In the genomic region with DNA sequence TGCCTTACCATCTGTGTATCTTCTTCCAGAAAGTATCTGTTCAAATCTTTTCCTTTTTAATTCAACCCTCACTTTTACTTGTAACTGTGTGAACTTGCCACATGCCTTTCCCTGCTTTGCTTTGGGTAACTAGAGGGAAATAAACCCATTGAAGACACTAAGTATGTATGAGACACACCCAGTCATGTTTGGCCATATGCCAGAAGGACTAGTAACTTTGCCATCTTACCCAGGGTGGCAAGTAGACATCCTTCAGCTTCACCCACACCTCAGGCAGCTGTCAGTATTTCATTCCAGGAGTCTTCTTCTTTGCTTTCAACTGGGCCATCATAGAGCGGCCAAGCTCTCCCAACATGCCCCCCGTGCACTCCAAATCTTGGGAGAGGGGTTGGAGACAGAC, we compare ENCODE assay signal across 23 cellular contexts.
A peak's percentile ranks its signal among the peaks of the same experiment; 100 is the strongest.
DNase-seq lines count a peak whose midpoint lies in the region; ATAC-seq, FAIRE-seq and TF ChIP-seq lines count a peak whose summit lies in the region.
"Had no signal": no experiment of that assay in that cellular context is flagged by ENCODE, and none has a peak within 500 bp of the region (broad histone marks: within the 10 kb centered on the region; RNA-seq: fewer than 3 reads in every experiment).

No MANE protein-coding gene starts in this region.

- H3K27me3 ChIP-seq in PC-3 (ENCODE audit: low read length) (no peaks in the 10 kb centered on the region), bronchial epithelial cell (ENCODE audit: control insufficient read depth, insufficient read depth, low read length) (no peaks in the 10 kb centered on the region)

- POLR2A ChIA-PET in PC-3 (lab: Charles Lee; ENCODE audit: unreplicated experiment) = no interaction called here

- H3K4me3 ChIP-seq in PC-3 (ENCODE audit: low read length) (no peak overlapping the region), bronchial epithelial cell (ENCODE audit: low read depth, low read length) (no peak overlapping the region)
- H3K4me3 ChIP-seq: SK-N-MC had no signal

- H3K9me3 ChIP-seq in PC-3 (ENCODE audit: low read length) = no peaks in the 10 kb centered on the region

- no peaks in the 10 kb centered on the region for H4K20me1 ChIP-seq in PC-3 (ENCODE audit: low read length)

- CTCF ChIA-PET in PC-3 (lab: Charles Lee) = no interaction called here

- H3K9ac ChIP-seq in PC-3 (ENCODE audit: low read length) = no peak overlapping the region

- no peak overlapping the region for H3K4me2 ChIP-seq in PC-3 (ENCODE audit: low read length)

- H3F3A ChIP-seq in PC-3 (ENCODE audit: low read length, unreplicated experiment) = no peaks in the 10 kb centered on the region

- no peaks in the 10 kb centered on the region for H3K36me3 ChIP-seq in PC-3 (ENCODE audit: low read depth, low read length)
- no peaks in the 10 kb centered on the region for H3K36me3 ChIP-seq in bronchial epithelial cell (ENCODE audit: control insufficient read depth, insufficient read depth, low read length)

- FAIRE-seq in bronchial epithelial cell (lab: Jason Lieb, UNC) (no peak), urothelium cell line (lab: Jason Lieb, UNC) (peak; percentile 32)
- FAIRE-seq: GM12891, H54 had no signal

- H3K79me2 ChIP-seq in PC-3 (ENCODE audit: low read length) = no peaks in the 10 kb centered on the region

- H3K27ac ChIP-seq in PC-3 (ENCODE audit: low read length) = no peak overlapping the region
- H3K27ac ChIP-seq: RWPE1, SK-N-MC had no signal

- no TSS peak for BruUV-seq in PC-3 (replicated peaks; lab: Mats Ljungman, UMichigan)

- no peak for ATAC-seq in PC-3

- no peaks in the 10 kb centered on the region for H3K9me2 ChIP-seq in PC-3 (replicated peaks; ENCODE audit: low read length)

- no peak overlapping the region for H2AFZ ChIP-seq in PC-3 (ENCODE audit: low read length)

- intact Hi-C loops in PC-3 (cut with micrococcal nuclease) = no loop called here

- DNase-seq in PC-3 (peak; percentile 38), bronchial epithelial cell (ENCODE audit: low read depth) (peak; percentile 18), kidney tubule cell (ENCODE audit: low spot score) (peak; percentile 15), urothelium cell line (ENCODE audit: low spot score) (no peak)
- no peak for DNase-seq in activated CD4-positive, alpha-beta T cell treated with anti-CD3 and anti-CD28 coated beads, Interleukin-2, amount 50 U/mL, for 4 hours
- DNase-seq in activated effector memory CD4-positive, alpha-beta T cell treated with Interleukin-2 at 50 U/mL for 16 hours = no peak
- DNase-seq in central memory CD4-positive, alpha-beta T cell = no peak
- DNase-seq: C1 segment of cervical spinal cord; CD4-positive, alpha-beta memory T cell; COR-L47; GDM1; Kasumi-1; MM.1S; NCI-H1048; NCI-H1417; NCI-H1694; NCI-H2029 treated with DMSO at 0.1 percent for 48 hours; NCI-H526 treated with DMSO at 0.1 percent for 48 hours; SHP77 had no signal

- TF ChIP-seq CTCF in PC-3 (conservative IDR thresholded peaks at IDR 0.05; ENCODE audit: low read depth, low read length) = no peak
- TF ChIP-seq CTCF in bronchial epithelial cell (IDR thresholded peaks at IDR 0.05; ENCODE audit: insufficient read depth, low read length, severe bottlenecking) = no peak

- H3K4me1 ChIP-seq in PC-3 (ENCODE audit: insufficient read depth, low read length) = peaks cover 9% of the 10 kb centered on the region

Comparison
In these comparisons a context has a peak if more than half of its experiments do, and no peak if none do; other contexts are left out.
1. DNase-seq: peak in PC-3 (single experiment), bronchial epithelial cell (single experiment) and kidney tubule cell (single experiment); none in urothelium cell line (single experiment), activated CD4-positive, alpha-beta T cell treated with anti-CD3 and anti-CD28 coated beads, Interleukin-2, amount 50 U/mL, for 4 hours (0 of 2), activated effector memory CD4-positive, alpha-beta T cell treated with Interleukin-2 at 50 U/mL for 16 hours (single experiment) and central memory CD4-positive, alpha-beta T cell (single experiment).